In genomic region chr11:75740681-75741080, GRCh38 we compare ENCODE assay signal across 20 cellular contexts. TPM values are rescaled to one million over a fixed set of nuclear protein-coding genes. Genes with fewer than 3 reads are reported as not detected.
DNase-seq lines count a peak whose midpoint lies in the region; ATAC-seq, FAIRE-seq and TF ChIP-seq lines count a peak whose summit lies in the region.
"Had no signal": no experiment of that assay in that cellular context is flagged by ENCODE, and none has a peak within 500 bp of the region (broad histone marks: within the 10 kb centered on the region; RNA-seq: fewer than 3 reads in every experiment).

No MANE protein-coding gene starts in this region.

- intact Hi-C loops in K562 (cut with micrococcal nuclease), result no loop called here

- H3K9me3 ChIP-seq in K562 (replicated peaks; ENCODE audit: control insufficient read depth, insufficient read depth, low read depth, low read length), result no peaks in the 10 kb centered on the region
- H3K9me3 ChIP-seq: BE2C, HAP-1 had no signal

- H3K4ac ChIP-seq in mesendoderm (ENCODE audit: low read depth, low read length), result no peak overlapping the region

- no peak overlapping the region for H3K4me2 ChIP-seq in K562 (ENCODE audit: insufficient read depth, low read length)
- H3K4me2 ChIP-seq in mesendoderm (ENCODE audit: low read length), result no peak overlapping the region
- H3K4me2 ChIP-seq: A549 had no signal

- H3K79me2 ChIP-seq in K562 (ENCODE audit: control insufficient read depth, insufficient read depth, low read length), result no peaks in the 10 kb centered on the region
- no peaks in the 10 kb centered on the region for H3K79me2 ChIP-seq in mesendoderm (ENCODE audit: control insufficient read depth, insufficient read depth, low read length)

- no peak overlapping the region for H2BK15ac ChIP-seq in mesendoderm (replicated peaks; ENCODE audit: low read depth)

- no peak overlapping the region for H3K27ac ChIP-seq in K562 (ENCODE audit: extremely low read depth, low read depth, low read length)
- H3K27ac ChIP-seq in mesendoderm (ENCODE audit: low read depth, low read length), result no peak overlapping the region
- H3K27ac ChIP-seq: A549, C4-2B had no signal

- no peak overlapping the region for H2BK120ac ChIP-seq in mesendoderm (ENCODE audit: low read depth, low read length)

- no peak overlapping the region for H3K56ac ChIP-seq in mesendoderm (ENCODE audit: low read length)

- WGBS in K562 (ENCODE audit: insufficient coverage, low coverage, missing lambda C conversion rate), result 4% methylated on average over 1 of the region's 1 CpG
- WGBS in mesendoderm (ENCODE audit: extremely low coverage, insufficient coverage, low lambda C conversion rate), result no CpG with 5 or more reads among the region's 1 CpG

- H3K23ac ChIP-seq in mesendoderm (ENCODE audit: low read length), result no peak overlapping the region

- H3K4me3 ChIP-seq in K562 (no peak overlapping the region), mesendoderm (ENCODE audit: low read length) (no peak overlapping the region)
- H3K4me3 ChIP-seq: A549, GM12878, HAP-1 had no signal

- H3K9ac ChIP-seq in K562 (ENCODE audit: insufficient read depth in 1 of 2, low read depth in 2 of 2, low read length in 2 of 2), result no peak overlapping the region
- H3K9ac ChIP-seq in mesendoderm (ENCODE audit: low read length), result no peak overlapping the region

- TF ChIP-seq POLR2A in K562 (conservative IDR thresholded peaks at IDR 0.05), result no peak

- TF ChIP-seq RAD21 in K562 (CRISPR knock-in tag; conservative IDR thresholded peaks at IDR 0.05 in 1 of 2, IDR thresholded peaks at IDR 0.05 in 1 of 2), result no peak

- H3K4me1 ChIP-seq in K562 (replicated peaks in 1 of 2; ENCODE audit: control insufficient read depth in 2 of 2, insufficient read depth in 2 of 2, low read length in 2 of 2), result peaks cover 10 to 14% of the 10 kb centered on the region in 2 experiments
- H3K4me1 ChIP-seq in mesendoderm (ENCODE audit: control insufficient read depth, low read depth, low read length), result no peaks in the 10 kb centered on the region
- H3K4me1 ChIP-seq: A549, BE2C, HAP-1 had no signal

- no TSS peak for BruUV-seq in K562 (replicated peaks; lab: Mats Ljungman, UMichigan)

- in situ Hi-C loops in K562 (cut with MboI), result no loop called here

- H4K8ac ChIP-seq in mesendoderm (ENCODE audit: low read depth, low read length), result no peak overlapping the region

- TF ChIP-seq CTCF in GM12873 (IDR thresholded peaks at IDR 0.05; ENCODE audit: insufficient read depth, low read depth, low read length, missing control alignments), result peak; percentile 6
- no peak for TF ChIP-seq CTCF in K562 (IDR thresholded peaks at IDR 0.05 in 2 of 3, conservative IDR thresholded peaks at IDR 0.05 in 1 of 3; ENCODE audit: insufficient read depth in 2 of 3, low read depth in 1 of 3, low read length in 3 of 3)

- H4K5ac ChIP-seq in mesendoderm (ENCODE audit: low read length), result no peak overlapping the region

- no peak for FAIRE-seq in K562 (lab: Jason Lieb, UNC)
- FAIRE-seq: A549, GM12878, GM18507, HepG2, HTR-8/SVneo had no signal

- DNase-seq in LHCN-M2 (ENCODE audit: low read depth) (peak; percentile 59), K562 (ENCODE audit: extremely low read depth in 1 of 4, low spot score in 3 of 4) (no peak), mesendoderm (peak; percentile 24), retina (no peak), NCI-H1694 treated with DMSO at 0.1 percent for 48 hours (lab: John Stamatoyannopoulos, UW) (no peak)
- DNase-seq in activated CD4-positive, alpha-beta T cell treated with anti-CD3 and anti-CD28 coated beads, Interleukin-2, amount 50 U/mL, for 4 hours, result no peak
- DNase-seq: BE2C; CD4-positive, alpha-beta memory T cell; DND-41; GOT3; HFFc6 had no signal

- H2AFZ ChIP-seq in K562 (ENCODE audit: low read depth, low read length), result no peak overlapping the region

- peaks cover 14 to 18% of the 10 kb centered on the region in 2 experiments; a peak in 4 of 5 replicates for H3K27me3 ChIP-seq in K562 (ENCODE audit: control insufficient read depth in 2 of 2, insufficient read depth in 2 of 2, low read length in 2 of 2)
- H3K27me3 ChIP-seq in mesendoderm (ENCODE audit: insufficient read depth, low read length, poor library complexity), result no peaks in the 10 kb centered on the region
- H3K27me3 ChIP-seq: BE2C had no signal

- H4K20me1 ChIP-seq in K562 (replicated peaks; ENCODE audit: control insufficient read depth, insufficient read depth, low read length), result no peaks in the 10 kb centered on the region; the same call in 1 of the 2 replicates

- H3K79me1 ChIP-seq in mesendoderm (ENCODE audit: low read length), result no peaks in the 10 kb centered on the region

- H3K36me3 ChIP-seq in K562 (ENCODE audit: control insufficient read depth, insufficient read depth, low read length) (no peaks in the 10 kb centered on the region), mesendoderm (ENCODE audit: control insufficient read depth, insufficient read depth, low read length) (no peaks in the 10 kb centered on the region)
- H3K36me3 ChIP-seq: BE2C, HAP-1 had no signal

- H2BK5ac ChIP-seq in mesendoderm (ENCODE audit: low read length), result no peak overlapping the region

- H3K9me1 ChIP-seq in K562 (ENCODE audit: control insufficient read depth, insufficient read depth, low read length), result no peaks in the 10 kb centered on the region

- POLR2A ChIA-PET in K562 (lab: Yijun Ruan, JAX), result interaction anchor here (0.8 kb wide), 1 partner anchor 46 kb away, joined by 3 read pairs; no protein-coding TSS in a partner anchor

- H2AK5ac ChIP-seq in mesendoderm (ENCODE audit: low read length), result no peak overlapping the region

- no peak overlapping the region for H3K18ac ChIP-seq in mesendoderm (ENCODE audit: low read length)

- no peak for TF ChIP-seq EP300 in K562 (IDR thresholded peaks at IDR 0.05; ENCODE audit: low read length)

- ATAC-seq in K562, result peak; percentile 24; the same call in 1 of the 3 replicates
- ATAC-seq: GM12878, HepG2 had no signal

- CTCF ChIA-PET in K562 (lab: Yijun Ruan, JAX; ENCODE audit: low intra/inter-chr PET ratio), result no interaction called here

TF ChIP-seq in K562, 482 proteins besides CTCF, POLR2A, EP300 and RAD21:
- TF ChIP-seq ILK (tag; IDR thresholded peaks at IDR 0.05; ENCODE audit: borderline replicate concordance, low read depth) (no peak), SPI1 (IDR thresholded peaks at IDR 0.05; ENCODE audit: borderline replicate concordance, low read depth, low read length) (peak; percentile 27; the same call in 1 of the 2 replicates)
TF ChIP-seq in K562: peak in this region for 1.

RNA-seq across cellular contexts. Expression of gene MOGAT2, which starts 23.0 kb away (rescaled TPM):
- total RNA-seq in LHCN-M2 (2014; rRNA removed), result not detected in 2 replicates
- not detected for polyA plus RNA-seq in LHCN-M2 (2012)
- total RNA-seq in K562 (2011; cell fraction: chromatin; rRNA removed; ENCODE audit: low replicate concordance), result not detected in 2 replicates
- not detected in 2 replicates for total RNA-seq in K562 (2011; cell fraction: nucleolus; rRNA removed)
- total RNA-seq in K562 (2011; cell fraction: nucleoplasm; rRNA removed), result not detected in 2 replicates
- 0.09 TPM in 1 of 2 replicates, not detected in the other for total RNA-seq in K562 (2014; rRNA removed)
- not detected in 2 replicates for total RNA-seq in K562 (2014; rRNA removed; fragmentation: Illumina TruSeq; extraction: Trizol)
- total RNA-seq in K562 (2015; rRNA removed; fragmentation: Illumina TruSeq; extraction: Trizol), result not detected in 2 replicates
- total RNA-seq in K562 (2021), result 0.09 TPM in 1 of 2 replicates, not detected in the other
- not detected in 2 replicates for polyA plus RNA-seq in K562 (2011; rRNA removed)
- not detected in 2 replicates for polyA plus RNA-seq in K562 (2011; cell fraction: cytosol; rRNA removed)
- polyA plus RNA-seq in K562 (2011; cell fraction: nucleus; rRNA removed), result not detected in 2 replicates
- polyA plus RNA-seq in K562 (2012), result not detected in 2 replicates
- polyA plus RNA-seq in K562 (2014; fragmentation: Illumina TruSeq; extraction: Trizol), result not detected in 2 replicates
- not detected for polyA plus RNA-seq in K562 (2014; fragmentation: Nextera tagmentation; extraction: Ambion mirVana)
- not detected in 2 replicates for polyA plus RNA-seq in K562 (2014; rRNA removed)
- polyA minus RNA-seq in K562 (2011; rRNA and poly(A)+ RNA removed), result not detected in 2 replicates
- not detected in 2 replicates for polyA minus RNA-seq in K562 (2011; cell fraction: cytosol; rRNA and poly(A)+ RNA removed)
- not detected in 2 replicates for polyA minus RNA-seq in K562 (2011; cell fraction: nucleus; rRNA and poly(A)+ RNA removed)
- polyA plus RNA-seq in mesendoderm (2013, experiment 1 of 2), result not detected
- not detected for polyA plus RNA-seq in mesendoderm (2013, experiment 2 of 2)
- total RNA-seq: CD4-positive, alpha-beta memory T cell; HFFc6 had no signal
- polyA plus RNA-seq: A549; AG04450; CD4-positive, alpha-beta memory T cell had no signal

RNA-seq across cellular contexts. Expression of gene DGAT2, which starts 27.9 kb away (rescaled TPM):
- total RNA-seq in LHCN-M2 (2014; rRNA removed), result 0.29 and 1.2 TPM in 2 replicates
- polyA plus RNA-seq in LHCN-M2 (2012), result 0.33 TPM
- 1.3 and 3.1 TPM in 2 replicates for total RNA-seq in K562 (2011; cell fraction: chromatin; rRNA removed; ENCODE audit: low replicate concordance)
- 2.9 and 3.2 TPM in 2 replicates for total RNA-seq in K562 (2011; cell fraction: nucleolus; rRNA removed)
- 4.6 and 4.7 TPM in 2 replicates for total RNA-seq in K562 (2011; cell fraction: nucleoplasm; rRNA removed)
- 2.0 and 2.5 TPM in 2 replicates for total RNA-seq in K562 (2014; rRNA removed)
- 1.6 and 2.2 TPM in 2 replicates for total RNA-seq in K562 (2014; rRNA removed; fragmentation: Illumina TruSeq; extraction: Trizol)
- total RNA-seq in K562 (2015; rRNA removed; fragmentation: Illumina TruSeq; extraction: Trizol), result 1.6 and 1.7 TPM in 2 replicates
- total RNA-seq in K562 (2021), result 2.2 TPM in 2 replicates
- 1.8 TPM in 2 replicates for polyA plus RNA-seq in K562 (2011; rRNA removed)
- 2.0 and 2.3 TPM in 2 replicates for polyA plus RNA-seq in K562 (2011; cell fraction: cytosol; rRNA removed)
- polyA plus RNA-seq in K562 (2011; cell fraction: nucleus; rRNA removed), result 1.1 and 1.6 TPM in 2 replicates
- polyA plus RNA-seq in K562 (2012), result 2.6 and 4.4 TPM in 2 replicates
- 2.3 and 2.4 TPM in 2 replicates for polyA plus RNA-seq in K562 (2014; fragmentation: Illumina TruSeq; extraction: Trizol)
- polyA plus RNA-seq in K562 (2014; fragmentation: Nextera tagmentation; extraction: Ambion mirVana), result under 1 TPM; 0.68 to 0.69 TPM
- 2.2 and 2.8 TPM in 2 replicates for polyA plus RNA-seq in K562 (2014; rRNA removed)
- polyA minus RNA-seq in K562 (2011; rRNA and poly(A)+ RNA removed), result 1.6 and 2.0 TPM in 2 replicates
- polyA minus RNA-seq in K562 (2011; cell fraction: cytosol; rRNA and poly(A)+ RNA removed), result 0.55 and 2.0 TPM in 2 replicates
- polyA minus RNA-seq in K562 (2011; cell fraction: nucleus; rRNA and poly(A)+ RNA removed), result 0.33 and 0.67 TPM in 2 replicates
- 0.62 TPM for polyA plus RNA-seq in mesendoderm (2013, experiment 1 of 2)
- polyA plus RNA-seq in mesendoderm (2013, experiment 2 of 2), result 0.63 TPM

Comparison
In these comparisons a context has a peak if more than half of its experiments do, and no peak if none do; other contexts are left out.
1. DNase-seq: peak in LHCN-M2 (single experiment) and mesendoderm (single experiment); none in K562 (0 of 4), activated CD4-positive, alpha-beta T cell treated with anti-CD3 and anti-CD28 coated beads, Interleukin-2, amount 50 U/mL, for 4 hours (0 of 2), retina (single experiment) and NCI-H1694 treated with DMSO at 0.1 percent for 48 hours (single experiment).